9 cellular contexts compared by ENCODE assay signal in genomic region chr12:78865297-78865955, GRCh38. TPM values are rescaled to one million over a fixed set of nuclear protein-coding genes. Genes with fewer than 3 reads are reported as not detected.
DNase-seq lines count a peak whose midpoint lies in the region; ATAC-seq and TF ChIP-seq lines count a peak whose summit lies in the region.
"Had no signal": no experiment of that assay in that cellular context is flagged by ENCODE, and none has a peak within 500 bp of the region (broad histone marks: within the 10 kb centered on the region; RNA-seq: fewer than 3 reads in every experiment).

No MANE protein-coding gene starts in this region.

- H3K4me1 ChIP-seq in ACC112 (ENCODE audit: control insufficient read depth, insufficient read depth, low read length, unreplicated experiment): no peaks in the 10 kb centered on the region

- ATAC-seq in HG02610 (IDR thresholded peaks at IDR 0.05; ENCODE audit: unreplicated experiment): peak; percentile 3
- ATAC-seq in GM18870 (IDR thresholded peaks at IDR 0.05; ENCODE audit: unreplicated experiment): no peak
- no peak for ATAC-seq in activated CD4-positive, CD25-positive, alpha-beta regulatory T cell treated with anti-CD3 and anti-CD28 coated beads, Interleukin-2, amount 50 U/mL, for 24 hours
- ATAC-seq: activated CD8-positive, alpha-beta T cell treated with anti-CD3 and anti-CD28 coated beads, Interleukin-2, amount 10 ng/mL, durations not matched to agents 7 days and 5 days had no signal

- H3K27ac ChIP-seq in ACC112 (ENCODE audit: low read depth, low read length): no peak overlapping the region

- H3K36me3 ChIP-seq in ACC112 (ENCODE audit: insufficient read depth, low read length): no peaks in the 10 kb centered on the region

- H3K27me3 ChIP-seq in ACC112 (ENCODE audit: insufficient read depth, low read length): no peaks in the 10 kb centered on the region

- in situ Hi-C loops in astrocyte of the spinal cord (cut with HindIII; ENCODE audit: low sequenced_read_pairs): no loop called here

- H2AFZ ChIP-seq in ACC112 (ENCODE audit: low read length, unreplicated experiment): peak overlapping the region; percentile 90

- DNase-seq in astrocyte of the spinal cord (ENCODE audit: low read depth, low spot score): no peak
- peak; percentile 38 to 47 for DNase-seq in lung microvascular endothelial cell (ENCODE audit: low read depth in 2 of 2)
- no peak for DNase-seq in NCI-H526 (lab: John Stamatoyannopoulos, UW)
- no peak for DNase-seq in activated naive CD4-positive, alpha-beta T cell treated with Interleukin-2 at 50 U/mL for 16 hours
- DNase-seq: activated CD8-positive, alpha-beta T cell treated with anti-CD3 and anti-CD28 coated beads, Interleukin-2, amount 10 ng/mL, durations not matched to agents 7 days and 5 days had no signal

- no peaks in the 10 kb centered on the region for H3K79me2 ChIP-seq in ACC112 (ENCODE audit: control insufficient read depth, insufficient read depth, low read length, unreplicated experiment)

- peak overlapping the region; percentile 92 for H3K4me3 ChIP-seq in ACC112 (ENCODE audit: low read depth, low read length)
- peak overlapping the region; percentile 84 for H3K4me3 ChIP-seq in astrocyte of the spinal cord (ENCODE audit: low read depth, low read length)

- no peak for TF ChIP-seq CTCF in astrocyte of the spinal cord (IDR thresholded peaks at IDR 0.05; ENCODE audit: low read depth, low read length)

RNA-seq across cellular contexts. Expression of gene SYT1, which starts 0.9 kb away (rescaled TPM):
- 2.0 and 5.4 TPM in 2 replicates for total RNA-seq in lung microvascular endothelial cell
- total RNA-seq: activated CD8-positive, alpha-beta T cell treated with anti-CD3 and anti-CD28 coated beads, Interleukin-2, amount 10 ng/mL, durations not matched to agents 7 days and 5 days had no signal

Comparison
In these comparisons a context has a peak if more than half of its experiments do, and no peak if none do; other contexts are left out.
1. DNase-seq: peak in lung microvascular endothelial cell (2 of 2); none in astrocyte of the spinal cord (single experiment), NCI-H526 (0 of 2) and activated naive CD4-positive, alpha-beta T cell treated with Interleukin-2 at 50 U/mL for 16 hours (single experiment).